Comparison of ENCODE assay signal across 16 cellular contexts in genomic region chr9:82582693-82583092, GRCh38.
A peak's percentile ranks its signal among the peaks of the same experiment; 100 is the strongest.
DNase-seq lines count a peak whose midpoint lies in the region; ATAC-seq, FAIRE-seq and TF ChIP-seq lines count a peak whose summit lies in the region.
"Had no signal": no experiment of that assay in that cellular context is flagged by ENCODE, and none has a peak within 500 bp of the region (broad histone marks: within the 10 kb centered on the region; RNA-seq: fewer than 3 reads in every experiment).

No MANE protein-coding gene starts in this region.

- H2BK12ac ChIP-seq in H1 (ENCODE audit: low read depth, low read length) = no peak overlapping the region

- H3K4me3 ChIP-seq in H1 (ENCODE audit: extremely low read depth in 1 of 4, insufficient read depth in 2 of 4, low read depth in 3 of 4, low read length in 4 of 4) (no peak overlapping the region), liver (ENCODE audit: low read depth in 1 of 3, low read length in 3 of 3) (no peak overlapping the region), spleen (no peak overlapping the region)
- H3K4me3 ChIP-seq: GM23248 had no signal

- no peak overlapping the region for H4K8ac ChIP-seq in H1 (ENCODE audit: extremely low read depth, insufficient read depth, low read length)

- H3K4me1 Mint-ChIP-seq in Calu3 (ENCODE audit: low read depth, unreplicated experiment) = no peaks in the 10 kb centered on the region
- H3K4me1 Mint-ChIP-seq: CD8-positive, alpha-beta memory T cell had no signal

- no peaks in the 10 kb centered on the region for H3K79me2 ChIP-seq in H1 (ENCODE audit: control insufficient read depth in 1 of 2, insufficient read depth in 2 of 2, low read length in 2 of 2)

- TF ChIP-seq POLR2A in H1 (IDR thresholded peaks at IDR 0.05; ENCODE audit: control extremely low read depth in 1 of 2, low read depth in 2 of 2, low read length in 2 of 2) (no peak), spleen (IDR thresholded peaks at IDR 0.05) (no peak)

- TF ChIP-seq RAD21 in H1 (IDR thresholded peaks at IDR 0.05 in 1 of 2, conservative IDR thresholded peaks at IDR 0.05 in 1 of 2; ENCODE audit: low read depth in 2 of 2, low read length in 2 of 2) = no peak
- TF ChIP-seq RAD21 in liver (IDR thresholded peaks at IDR 0.05) = peak; percentile 30 to 59

- H3K36me3 Mint-ChIP-seq in Calu3 (ENCODE audit: insufficient read depth, unreplicated experiment) = no peaks in the 10 kb centered on the region
- H3K36me3 Mint-ChIP-seq: CD8-positive, alpha-beta memory T cell had no signal

- no peak overlapping the region for H3K56ac ChIP-seq in H1 (replicated peaks; ENCODE audit: insufficient read length, low read depth, low read length)

- TF ChIP-seq EP300 in H1 (IDR thresholded peaks at IDR 0.05; ENCODE audit: borderline replicate concordance in 1 of 2, low read depth in 2 of 2, low read length in 2 of 2) = no peak

- DNase-seq in DMS53 treated with DMSO at 0.1 percent for 48 hours (lab: John Stamatoyannopoulos, UW; ENCODE audit: unreplicated experiment) (peak; percentile 45), H1 (ENCODE audit: low read depth in 1 of 2, low spot score in 2 of 2) (no peak), GM13976 (ENCODE audit: low spot score) (no peak), spleen (no peak), Calu3 (no peak)
- DNase-seq: CD8-positive, alpha-beta memory T cell; DMS 273 treated with DMSO at 0.1 percent for 48 hours; DMS79 treated with DMSO at 0.1 percent for 48 hours; GDM1; GM23248; H7; KBM-7 had no signal

- H2AFZ ChIP-seq in H1 (ENCODE audit: low read length) = 0 out of 2 replicates have a peak overlapping the region, but pooled peaks have one; percentile 53
- H2AFZ ChIP-seq: GM23248 had no signal

- no peak overlapping the region for H3K23ac ChIP-seq in H1 (ENCODE audit: insufficient read length)

- no peaks in the 10 kb centered on the region for H3K27me3 Mint-ChIP-seq in Calu3 (ENCODE audit: unreplicated experiment)
- H3K27me3 Mint-ChIP-seq: CD8-positive, alpha-beta memory T cell had no signal

- intact Hi-C loops in spleen (cut with DNase I; ENCODE audit: low total_unique reads) = no loop called here
- intact Hi-C loops in Calu3 (cut with micrococcal nuclease; ENCODE audit: unreplicated experiment) = no loop called here

- H3K4ac ChIP-seq in H1 (replicated peaks; ENCODE audit: insufficient read length, low read depth, low read length) = no peak overlapping the region

- no peak overlapping the region for H3K27ac Mint-ChIP-seq in Calu3 (ENCODE audit: unreplicated experiment)
- H3K27ac Mint-ChIP-seq: CD8-positive, alpha-beta memory T cell had no signal

- no peak overlapping the region for H3K4me3 Mint-ChIP-seq in Calu3 (ENCODE audit: low read depth, unreplicated experiment)
- H3K4me3 Mint-ChIP-seq: CD8-positive, alpha-beta memory T cell had no signal

- H3K36me3 ChIP-seq in H1 (ENCODE audit: control insufficient read depth in 2 of 4, insufficient read depth in 4 of 4, low read length in 3 of 4) = no peaks in the 10 kb centered on the region; a peak in 1 of 8 replicates
- no peaks in the 10 kb centered on the region for H3K36me3 ChIP-seq in liver (ENCODE audit: control insufficient read depth in 4 of 4, insufficient read depth in 3 of 4, low read depth in 1 of 4, low read length in 3 of 4)
- no peaks in the 10 kb centered on the region for H3K36me3 ChIP-seq in spleen

- H3K18ac ChIP-seq in H1 (ENCODE audit: extremely low read depth, low read length) = no peak overlapping the region

- H3K4me2 ChIP-seq in H1 (ENCODE audit: insufficient read depth in 1 of 2, low read depth in 2 of 2, low read length in 2 of 2) = no peak overlapping the region

- H2BK20ac ChIP-seq in H1 (ENCODE audit: low read length) = no peak overlapping the region

- ATAC-seq in GM21423 (IDR thresholded peaks at IDR 0.05; ENCODE audit: unreplicated experiment) = no peak

- in situ Hi-C loops in GM13976 (cut with MboI; ENCODE audit: low sequenced_read_pairs, unreplicated experiment) = no loop called here

- H3K4me1 ChIP-seq in H1 (replicated peaks in 1 of 4; ENCODE audit: control insufficient read depth in 3 of 4, insufficient read depth in 4 of 4, low read length in 3 of 4) = no peaks in the 10 kb centered on the region
- H3K4me1 ChIP-seq in liver (ENCODE audit: control insufficient read depth in 4 of 4, insufficient read depth in 4 of 4, low read length in 3 of 4) = peaks cover 0 to 34% (median 22%) of the 10 kb centered on the region in 4 donors
- H3K4me1 ChIP-seq in spleen = no peaks in the 10 kb centered on the region

- POLR2A ChIA-PET in H1 (lab: Charles Lee; ENCODE audit: partially characterized antibody) = no interaction called here

- H3K79me1 ChIP-seq in H1 (ENCODE audit: low read depth, low read length) = no peaks in the 10 kb centered on the region

- H3K27me3 ChIP-seq in H1 (replicated peaks in 1 of 4; ENCODE audit: control insufficient read depth in 3 of 4, extremely low read depth in 1 of 4, insufficient read depth in 3 of 4, low read length in 3 of 4) (no peaks in the 10 kb centered on the region), liver (ENCODE audit: control insufficient read depth in 4 of 4, insufficient read depth in 4 of 4, low read length in 3 of 4) (no peaks in the 10 kb centered on the region), spleen (replicated peaks in 1 of 7) (no peaks in the 10 kb centered on the region)

- no peak overlapping the region for H3K14ac ChIP-seq in H1 (ENCODE audit: insufficient read length)

- no peaks in the 10 kb centered on the region for H3K23me2 ChIP-seq in H1 (ENCODE audit: low read depth, low read length)

- H2BK120ac ChIP-seq in H1 (replicated peaks; ENCODE audit: low read depth, low read length) = no peak overlapping the region

- no peak for FAIRE-seq in H1 (lab: Jason Lieb, UNC)
- FAIRE-seq: GM12892 had no signal

- H3K9me3 ChIP-seq in H1 (ENCODE audit: insufficient read depth in 2 of 2, low read depth in 1 of 2, low read length in 1 of 2) = no peaks in the 10 kb centered on the region
- no peaks in the 10 kb centered on the region for H3K9me3 ChIP-seq in liver (ENCODE audit: control insufficient read depth in 4 of 4, low read length in 3 of 4)
- peaks cover 0 to 17% (median 12%) of the 10 kb centered on the region in 8 donors for H3K9me3 ChIP-seq in spleen

- no peak overlapping the region for H2BK5ac ChIP-seq in H1 (ENCODE audit: low read depth, low read length)

- H3K9ac ChIP-seq in H1 (replicated peaks in 1 of 4; ENCODE audit: extremely low read depth in 1 of 4, low read depth in 3 of 4, low read length in 3 of 4) (no peak overlapping the region), liver (ENCODE audit: low read depth in 1 of 2, low read length in 2 of 2) (no peak overlapping the region)
- H3K9ac ChIP-seq: GM23248 had no signal

- BruUV-seq in Calu3 (replicated peaks; lab: Mats Ljungman, UMichigan) = no TSS peak

- no peak overlapping the region for H2AK5ac ChIP-seq in H1 (ENCODE audit: low read depth, low read length)

- H2BK15ac ChIP-seq in H1 (ENCODE audit: low read length) = no peak overlapping the region

- no peak overlapping the region for H3K27ac ChIP-seq in H1 (ENCODE audit: low read depth, low read length)
- H3K27ac ChIP-seq in liver (ENCODE audit: low read depth in 1 of 2, low read length in 2 of 2) = peak overlapping the region in 1 of 2 donors; percentile 23
- no peak overlapping the region for H3K27ac ChIP-seq in spleen
- H3K27ac ChIP-seq: GM23248, HL-60 had no signal

- CTCF ChIA-PET in H1 (lab: Charles Lee; ENCODE audit: partially characterized antibody) = no interaction called here
- CTCF ChIA-PET in Calu3 (lab: Charles Lee) = interaction anchor here (0.7 kb wide), 1 partner anchor 23 kb away, joined by 4 read pairs; no protein-coding TSS in a partner anchor

- H4K91ac ChIP-seq in H1 (replicated peaks; ENCODE audit: insufficient read length, low read length) = no peak overlapping the region

- no peaks in the 10 kb centered on the region for H4K20me1 ChIP-seq in H1 (replicated peaks in 1 of 2; ENCODE audit: control insufficient read depth in 1 of 2, insufficient read depth in 2 of 2, low read length in 2 of 2)

- no peak for TF ChIP-seq CTCF in H1 (IDR thresholded peaks at IDR 0.05; ENCODE audit: control extremely low read depth in 1 of 3, insufficient read depth in 1 of 3, low read depth in 1 of 3, low read length in 3 of 3)
- no peak for TF ChIP-seq CTCF in liver (IDR thresholded peaks at IDR 0.05; ENCODE audit: low read depth, low read length, missing input control)
- TF ChIP-seq CTCF in GM13976 (IDR thresholded peaks at IDR 0.05; ENCODE audit: borderline replicate concordance, control extremely low read depth, extremely low read depth, insufficient read depth, missing control alignments) = no peak
- TF ChIP-seq CTCF in spleen (IDR thresholded peaks at IDR 0.05 in 8 of 11, conservative IDR thresholded peaks at IDR 0.05 in 3 of 11) = no peak
- TF ChIP-seq CTCF in Calu3 (IDR thresholded peaks at IDR 0.05; ENCODE audit: unreplicated experiment) = no peak

- 90% methylated on average over 1 of the region's 1 CpG; no CpG with 5 or more reads in 1 of the 2 experiments for WGBS in H1 (ENCODE audit: extremely low coverage in 1 of 2, insufficient coverage in 1 of 2, insufficient read length in 1 of 2, insufficient replicate concordance in 2 of 2, low coverage in 1 of 2, low lambda C conversion rate in 2 of 2, missing lambda C conversion rate in 1 of 2), 2 experiments
- 34% methylated on average over 1 of the region's 1 CpG for WGBS in liver
- 82 to 91% (median 84%) methylated on average over 1 of the region's 1 CpG for WGBS in spleen, 5 donors

- peaks cover 5% of the 10 kb centered on the region for H3K9me3 Mint-ChIP-seq in Calu3 (ENCODE audit: low read depth, unreplicated experiment)

- no peak overlapping the region for H4K5ac ChIP-seq in H1 (ENCODE audit: insufficient read length, low read depth, low read length)

TF ChIP-seq in H1, 55 proteins besides CTCF, POLR2A, EP300 and RAD21 (continues in another document):
- no peak for TF ChIP-seq ZNF274 (IDR thresholded peaks at IDR 0.05; ENCODE audit: borderline replicate concordance, extremely low read depth, low read length)
- TF ChIP-seq BRCA1 (IDR thresholded peaks at IDR 0.05; ENCODE audit: low read depth, low read length) = no peak
- no peak for TF ChIP-seq TBP (IDR thresholded peaks at IDR 0.05; ENCODE audit: low read depth, low read length)
- no peak for TF ChIP-seq NRF1 (IDR thresholded peaks at IDR 0.05; ENCODE audit: low read depth, low read length)
- no peak for TF ChIP-seq SRF (IDR thresholded peaks at IDR 0.05; ENCODE audit: low read depth, low read length)
- TF ChIP-seq SP1 (IDR thresholded peaks at IDR 0.05; ENCODE audit: low read depth, low read length) = no peak

TF ChIP-seq in liver, 16 proteins besides CTCF, POLR2A, EP300 and RAD21 (continues in another document):
- TF ChIP-seq NR2F2 (IDR thresholded peaks at IDR 0.05) (no peak), HNF4G (IDR thresholded peaks at IDR 0.05) (no peak), EGR1 (IDR thresholded peaks at IDR 0.05; ENCODE audit: low read depth in 2 of 2) (no peak), TAF1 (conservative IDR thresholded peaks at IDR 0.05) (no peak), RXRA (IDR thresholded peaks at IDR 0.05) (peak in 1 of 2 donors; percentile 41)
